14 cellular contexts compared by ENCODE assay signal in genomic region chr12:18141583-18141982, GRCh38. TPM values are rescaled to one million over a fixed set of nuclear protein-coding genes. Genes with fewer than 3 reads are reported as not detected.
A peak's percentile ranks its signal among the peaks of the same experiment; 100 is the strongest.
DNase-seq lines count a peak whose midpoint lies in the region; ATAC-seq, FAIRE-seq and TF ChIP-seq lines count a peak whose summit lies in the region.
"Had no signal": no experiment of that assay in that cellular context is flagged by ENCODE, and none has a peak within 500 bp of the region (broad histone marks: within the 10 kb centered on the region; RNA-seq: fewer than 3 reads in every experiment).

No MANE protein-coding gene starts in this region.

- no peak overlapping the region for H3K9ac ChIP-seq in astrocyte (ENCODE audit: low read length)
- H3K9ac ChIP-seq in keratinocyte (ENCODE audit: control insufficient read depth, extremely low read depth, insufficient read depth, low read length), result no peak overlapping the region

- H4K20me1 ChIP-seq in astrocyte (ENCODE audit: insufficient read depth, low read length), result no peaks in the 10 kb centered on the region
- no peaks in the 10 kb centered on the region for H4K20me1 ChIP-seq in keratinocyte (ENCODE audit: control insufficient read depth, extremely low read depth, insufficient read depth, low read length)

- H3K4me1 Mint-ChIP-seq in astrocyte (ENCODE audit: low read depth, unreplicated experiment), result peaks cover 5% of the 10 kb centered on the region
- no peaks in the 10 kb centered on the region for H3K4me1 Mint-ChIP-seq in natural killer cell
- no peaks in the 10 kb centered on the region for H3K4me1 Mint-ChIP-seq in Caco-2 (ENCODE audit: low read depth, unreplicated experiment)

- intact Hi-C loops in natural killer cell (cut with micrococcal nuclease) (no loop called here), Caco-2 (cut with micrococcal nuclease; ENCODE audit: unreplicated experiment) (no loop called here), gastrocnemius medialis (cut with DNase I; ENCODE audit: low total_unique reads) (no loop called here)

- dilution Hi-C loops in keratinocyte (cut with MboI; ENCODE audit: extremely low pct_ligation_motif_present, low sequenced_read_pairs), result no loop called here

- H3K9me3 Mint-ChIP-seq in astrocyte (ENCODE audit: unreplicated experiment), result no peaks in the 10 kb centered on the region
- peaks cover 0 to 3% of the 10 kb centered on the region in 2 donors for H3K9me3 Mint-ChIP-seq in natural killer cell
- no peaks in the 10 kb centered on the region for H3K9me3 Mint-ChIP-seq in Caco-2 (ENCODE audit: unreplicated experiment)

- TF ChIP-seq CTCF in astrocyte (IDR thresholded peaks at IDR 0.05; ENCODE audit: insufficient read depth, low read depth, low read length) (no peak), keratinocyte (optimal IDR thresholded peaks at IDR 0.05 in 1 of 3, IDR thresholded peaks at IDR 0.05 in 1 of 3, conservative IDR thresholded peaks at IDR 0.05 in 1 of 3; ENCODE audit: extremely low read depth in 1 of 3, insufficient read depth in 2 of 3, low read length in 3 of 3) (no peak), natural killer cell (IDR thresholded peaks at IDR 0.05) (no peak), Caco-2 (IDR thresholded peaks at IDR 0.05; ENCODE audit: insufficient read depth in 1 of 2, low read depth in 1 of 2, low read length in 1 of 2, severe bottlenecking in 1 of 2, unreplicated experiment in 1 of 2) (no peak), gastrocnemius medialis (IDR thresholded peaks at IDR 0.05 in 4 of 5, conservative IDR thresholded peaks at IDR 0.05 in 1 of 5) (no peak)

- H3K27ac ChIP-seq in ACC112 (ENCODE audit: low read depth, low read length) (peak overlapping the region; percentile 67), astrocyte (ENCODE audit: low read depth, low read length) (no peak overlapping the region), keratinocyte (ENCODE audit: control insufficient read depth, insufficient read depth, low read length) (no peak overlapping the region), gastrocnemius medialis (no peak overlapping the region)
- H3K27ac ChIP-seq: spleen had no signal

- H3K4me1 ChIP-seq in ACC112 (ENCODE audit: control insufficient read depth, insufficient read depth, low read length, unreplicated experiment), result peaks cover 36% of the 10 kb centered on the region
- H3K4me1 ChIP-seq in astrocyte (ENCODE audit: insufficient read depth, low read length), result peaks cover 11% of the 10 kb centered on the region
- peaks cover 6% of the 10 kb centered on the region for H3K4me1 ChIP-seq in keratinocyte (ENCODE audit: control insufficient read depth, extremely low read depth, insufficient read depth, low read length)
- H3K4me1 ChIP-seq in Caco-2, result no peaks in the 10 kb centered on the region
- no peaks in the 10 kb centered on the region for H3K4me1 ChIP-seq in gastrocnemius medialis

- H3K4me3 Mint-ChIP-seq in astrocyte (ENCODE audit: unreplicated experiment) (no peak overlapping the region), natural killer cell (no peak overlapping the region), Caco-2 (ENCODE audit: unreplicated experiment) (no peak overlapping the region)
- H3K4me3 Mint-ChIP-seq: activated naive CD8-positive, alpha-beta T cell had no signal

- H3K27me3 Mint-ChIP-seq in astrocyte (ENCODE audit: low read depth, unreplicated experiment) (no peaks in the 10 kb centered on the region), natural killer cell (ENCODE audit: low read depth in 2 of 2) (no peaks in the 10 kb centered on the region), Caco-2 (ENCODE audit: insufficient read depth, unreplicated experiment) (peaks cover 2% of the 10 kb centered on the region)

- peak overlapping the region; percentile 39 for H2AFZ ChIP-seq in ACC112 (ENCODE audit: low read length, unreplicated experiment)
- H2AFZ ChIP-seq in astrocyte (ENCODE audit: low read depth, low read length), result no peak overlapping the region
- no peak overlapping the region for H2AFZ ChIP-seq in keratinocyte (ENCODE audit: control insufficient read depth, low read length)

- CTCF ChIA-PET in Caco-2 (lab: Charles Lee), result no interaction called here

- H3K36me3 ChIP-seq in ACC112 (ENCODE audit: insufficient read depth, low read length) (no peaks in the 10 kb centered on the region), astrocyte (ENCODE audit: insufficient read depth, low read length) (no peaks in the 10 kb centered on the region), keratinocyte (ENCODE audit: control insufficient read depth in 2 of 2, extremely low read depth in 1 of 2, insufficient read depth in 2 of 2, low read length in 2 of 2) (no peaks in the 10 kb centered on the region), Caco-2 (ENCODE audit: control insufficient read depth, insufficient read depth, low read length) (no peaks in the 10 kb centered on the region), gastrocnemius medialis (no peaks in the 10 kb centered on the region)
- H3K36me3 ChIP-seq: spleen had no signal

- in situ Hi-C loops in gastrocnemius medialis (cut with MboI; ENCODE audit: low sequenced_read_pairs in 4 of 4), result loop anchor here in 1 of 4 donors (25.0 kb wide), 1 partner anchor 1046 kb away; no protein-coding TSS in a partner anchor

- H3K27me3 ChIP-seq in ACC112 (ENCODE audit: insufficient read depth, low read length) (no peaks in the 10 kb centered on the region), astrocyte (ENCODE audit: insufficient read depth, low read length) (no peaks in the 10 kb centered on the region), keratinocyte (ENCODE audit: control insufficient read depth, extremely low read depth, insufficient read depth, low read length) (no peaks in the 10 kb centered on the region), Caco-2 (replicated peaks; ENCODE audit: control insufficient read depth, insufficient read depth, low read length) (no peaks in the 10 kb centered on the region), gastrocnemius medialis (no peaks in the 10 kb centered on the region)
- H3K27me3 ChIP-seq: spleen had no signal

- ATAC-seq in natural killer cell (no peak), gastrocnemius medialis (no peak)

- H3K79me2 ChIP-seq in ACC112 (ENCODE audit: control insufficient read depth, insufficient read depth, low read length, unreplicated experiment) (no peaks in the 10 kb centered on the region), astrocyte (ENCODE audit: insufficient read depth, low read length) (no peaks in the 10 kb centered on the region), keratinocyte (ENCODE audit: control insufficient read depth, insufficient read depth, low read length) (no peaks in the 10 kb centered on the region)

- H3K9me1 ChIP-seq in keratinocyte (ENCODE audit: control insufficient read depth, extremely low read depth, insufficient read depth, low read length), result no peaks in the 10 kb centered on the region

- H3K4me2 ChIP-seq in astrocyte (ENCODE audit: low read length) (peak overlapping the region; percentile 58), keratinocyte (ENCODE audit: control insufficient read depth, extremely low read depth, insufficient read depth, low read depth, low read length) (peak overlapping the region; percentile 13)

- FAIRE-seq in astrocyte (lab: Jason Lieb, UNC) (no peak), keratinocyte (lab: Jason Lieb, UNC) (peak; percentile 77)
- FAIRE-seq: endothelial cell of umbilical vein had no signal

- BruUV-seq in Caco-2 (replicated peaks; lab: Mats Ljungman, UMichigan), result no TSS peak

- H3K36me3 Mint-ChIP-seq in astrocyte (ENCODE audit: low read depth, unreplicated experiment) (no peaks in the 10 kb centered on the region), natural killer cell (no peaks in the 10 kb centered on the region), Caco-2 (ENCODE audit: insufficient read depth, unreplicated experiment) (no peaks in the 10 kb centered on the region)
- H3K36me3 Mint-ChIP-seq: activated naive CD8-positive, alpha-beta T cell had no signal

- DNase-seq in NAMALWA (ENCODE audit: low spot score) (peak; percentile 19), astrocyte (ENCODE audit: low read depth) (peak; percentile 68), keratinocyte (ENCODE audit: low read depth, low spot score) (peak; percentile 17), natural killer cell (no peak), DMS153 treated with DMSO at 0.1 percent for 48 hours (lab: John Stamatoyannopoulos, UW; ENCODE audit: unreplicated experiment) (no peak), Caco-2 (no peak), gastrocnemius medialis (no peak)
- DNase-seq: activated CD4-positive, alpha-beta T cell treated with anti-CD3 and anti-CD28 coated beads, Interleukin-2, amount 50 U/mL, for 48 hours; NCI-H2029 treated with DMSO at 0.1 percent for 48 hours; spleen had no signal

- POLR2A ChIA-PET in Caco-2 (lab: Charles Lee), result no interaction called here

- TF ChIP-seq POLR2A in gastrocnemius medialis (IDR thresholded peaks at IDR 0.05), result no peak

- H3K27ac Mint-ChIP-seq in astrocyte (ENCODE audit: unreplicated experiment) (no peak overlapping the region), natural killer cell (no peak overlapping the region), Caco-2 (ENCODE audit: unreplicated experiment) (no peak overlapping the region)
- H3K27ac Mint-ChIP-seq: activated naive CD8-positive, alpha-beta T cell had no signal

- H3K4me3 ChIP-seq in ACC112 (ENCODE audit: low read depth, low read length), result peak overlapping the region; percentile 51
- no peak overlapping the region for H3K4me3 ChIP-seq in astrocyte (ENCODE audit: insufficient read depth, low read depth, low read length)
- H3K4me3 ChIP-seq in keratinocyte (ENCODE audit: control insufficient read depth in 2 of 3, extremely low read depth in 1 of 3, insufficient read depth in 2 of 3, low read depth in 1 of 3, low read length in 3 of 3), result no peak overlapping the region
- H3K4me3 ChIP-seq in Caco-2 (ENCODE audit: low read depth, low read length), result no peak overlapping the region
- H3K4me3 ChIP-seq in gastrocnemius medialis, result no peak overlapping the region
- H3K4me3 ChIP-seq: spleen had no signal

- H3K9me3 ChIP-seq in astrocyte (ENCODE audit: insufficient read depth, low read depth, low read length) (no peaks in the 10 kb centered on the region), keratinocyte (ENCODE audit: control insufficient read depth, low read depth, low read length) (no peaks in the 10 kb centered on the region), Caco-2 (no peaks in the 10 kb centered on the region), gastrocnemius medialis (no peaks in the 10 kb centered on the region)
- H3K9me3 ChIP-seq: spleen had no signal

RNA-seq across cellular contexts. Expression of gene RERGL, which starts 51.6 kb away (rescaled TPM):
- total RNA-seq in astrocyte (not detected in 2 replicates), natural killer cell (not detected), Caco-2 (2022) (not detected in 2 replicates), gastrocnemius medialis (1 to 10 TPM in 2 of 4 donors, under 1 TPM in 2; 0.71 to 2.8 (median 1.5) TPM)
- 0.15 to 0.20 TPM in 2 of 3 replicates, not detected in the other for polyA plus RNA-seq in keratinocyte
- not detected for polyA plus RNA-seq in keratinocyte (2011; ENCODE audit: low read depth)
- not detected in 2 replicates for polyA plus RNA-seq in keratinocyte (2011; cell fraction: cytosol; rRNA removed)
- polyA plus RNA-seq in keratinocyte (2011; cell fraction: nucleus; rRNA removed), result 0.41 TPM in 1 of 2 replicates, not detected in the other
- not detected in 2 replicates for polyA plus RNA-seq in keratinocyte (2012; ENCODE audit: low replicate concordance)
- polyA minus RNA-seq in keratinocyte, result not detected in 3 replicates
- polyA minus RNA-seq in keratinocyte (2011; cell fraction: cytosol; rRNA and poly(A)+ RNA removed), result not detected
- polyA minus RNA-seq in keratinocyte (2011; cell fraction: nucleus; rRNA and poly(A)+ RNA removed), result not detected in 2 replicates
- total RNA-seq: endothelial cell of umbilical vein, lung microvascular endothelial cell had no signal
- polyA plus RNA-seq: endothelial cell of umbilical vein had no signal

Comparison
In these comparisons a context has a peak if more than half of its experiments do, and no peak if none do; other contexts are left out.
1. DNase-seq: peak in NAMALWA (single experiment), astrocyte (single experiment) and keratinocyte (single experiment); none in natural killer cell (single experiment), DMS153 treated with DMSO at 0.1 percent for 48 hours (single experiment), Caco-2 (0 of 2) and gastrocnemius medialis (0 of 2).